8 cellular contexts compared by ENCODE assay signal in genomic region chr11:74749127-74749964, GRCh38. TPM values are rescaled to one million over a fixed set of nuclear protein-coding genes. Genes with fewer than 3 reads are reported as not detected.
DNase-seq lines count a peak whose midpoint lies in the region; FAIRE-seq and TF ChIP-seq lines count a peak whose summit lies in the region.

No MANE protein-coding gene starts in this region.

- in situ Hi-C loops in GM23248 (cut with MboI), result no loop called here

- TF ChIP-seq CTCF in GM12865 (IDR thresholded peaks at IDR 0.05; ENCODE audit: insufficient read depth, low read depth, low read length, missing control alignments), result no peak
- no peak for TF ChIP-seq CTCF in bronchial epithelial cell (IDR thresholded peaks at IDR 0.05; ENCODE audit: insufficient read depth, low read length, severe bottlenecking)
- TF ChIP-seq CTCF in kidney (IDR thresholded peaks at IDR 0.05; ENCODE audit: borderline replicate concordance, extremely low read depth, insufficient read depth), result no peak

- H3K9me2 ChIP-seq in GM23248 (ENCODE audit: insufficient read depth), result no peaks in the 10 kb centered on the region
- no peaks in the 10 kb centered on the region for H3K9me2 ChIP-seq in Karpas-422 (replicated peaks; ENCODE audit: insufficient read depth, low read length)

- no peaks in the 10 kb centered on the region for H3K27me3 ChIP-seq in GM23248 (replicated peaks; ENCODE audit: insufficient read depth)
- no peaks in the 10 kb centered on the region for H3K27me3 ChIP-seq in Karpas-422 (ENCODE audit: low read length)
- no peaks in the 10 kb centered on the region for H3K27me3 ChIP-seq in bronchial epithelial cell (ENCODE audit: control insufficient read depth, insufficient read depth, low read length)

- peak overlapping the region; percentile 59 for H3K27ac ChIP-seq in GM23248
- H3K27ac ChIP-seq in Karpas-422 (ENCODE audit: low read length), result peak overlapping the region; percentile 74
- H3K27ac ChIP-seq in kidney (ENCODE audit: low read depth in 2 of 2, low read length in 2 of 2), result peak overlapping the region; percentile 89 to 91

- H3K36me3 ChIP-seq in GM23248 (ENCODE audit: low read depth) (no peaks in the 10 kb centered on the region), Karpas-422 (ENCODE audit: insufficient read depth, low read length) (peaks cover 14% of the 10 kb centered on the region), bronchial epithelial cell (ENCODE audit: control insufficient read depth, insufficient read depth, low read length) (no peaks in the 10 kb centered on the region), kidney (ENCODE audit: control insufficient read depth in 1 of 2, insufficient read depth in 2 of 2, low read length in 2 of 2) (no peaks in the 10 kb centered on the region)

- H4K20me1 ChIP-seq in GM23248 (ENCODE audit: insufficient read depth), result no peaks in the 10 kb centered on the region
- H4K20me1 ChIP-seq in Karpas-422 (ENCODE audit: insufficient read depth, low read depth, low read length), result peaks cover 2% of the 10 kb centered on the region; the same call in 1 of the 2 replicates

- WGBS in GM23248 (ENCODE audit: low coverage in 1 of 2, low lambda C conversion rate in 2 of 2, missing lambda C conversion rate in 2 of 2), 2 experiments, result 1 to 2% methylated on average over 38 to 58 of the region's 63 CpGs

- H3K4me2 ChIP-seq in GM23248 (ENCODE audit: unreplicated experiment) (peak overlapping the region; percentile 96), Karpas-422 (ENCODE audit: low read depth, low read length, poor library complexity, severe bottlenecking) (peak overlapping the region; percentile 89)

- intact Hi-C loops in kidney (cut with DNase I), result no loop called here

- H3K9ac ChIP-seq in GM23248, result peak overlapping the region; percentile 84
- H3K9ac ChIP-seq in Karpas-422 (ENCODE audit: low read length), result peak overlapping the region; percentile 88
- H3K9ac ChIP-seq in kidney (ENCODE audit: low read length in 2 of 2), result peak overlapping the region; percentile 29 to 60

- H3K9me3 ChIP-seq in GM23248 (ENCODE audit: low read depth), result no peaks in the 10 kb centered on the region
- H3K9me3 ChIP-seq in Karpas-422 (ENCODE audit: low read length), result no peaks in the 10 kb centered on the region
- H3K9me3 ChIP-seq in kidney (ENCODE audit: control insufficient read depth in 1 of 2, low read length in 2 of 2), result no peaks in the 10 kb centered on the region

- peak overlapping the region; percentile 92 for H2AFZ ChIP-seq in GM23248
- H2AFZ ChIP-seq in Karpas-422 (ENCODE audit: low read length), result no peak overlapping the region; the same call in 1 of the 2 replicates

- H3F3A ChIP-seq in GM23248 (ENCODE audit: insufficient read depth), result peaks cover 16% of the 10 kb centered on the region

- FAIRE-seq in bronchial epithelial cell (lab: Jason Lieb, UNC), result no peak
- no peak for FAIRE-seq in kidney (lab: Jason Lieb, UNC)

- peak overlapping the region; percentile 82 for H3K4me3 ChIP-seq in GM12865 (ENCODE audit: low read depth, low read length)
- H3K4me3 ChIP-seq in GM23248, result peak overlapping the region; percentile 96
- H3K4me3 ChIP-seq in Karpas-422 (ENCODE audit: low read length), result peak overlapping the region; percentile 80
- H3K4me3 ChIP-seq in bronchial epithelial cell (ENCODE audit: low read depth, low read length), result peak overlapping the region; percentile 63
- peak overlapping the region; percentile 64 to 78 for H3K4me3 ChIP-seq in kidney (ENCODE audit: low read length in 2 of 2)

- peaks cover 52% of the 10 kb centered on the region for H3K79me2 ChIP-seq in GM23248 (ENCODE audit: insufficient read depth)
- H3K79me2 ChIP-seq in Karpas-422 (ENCODE audit: low read length), result peaks cover 52% of the 10 kb centered on the region

- peaks cover 16% of the 10 kb centered on the region for H3K4me1 ChIP-seq in GM23248 (ENCODE audit: insufficient read depth)
- H3K4me1 ChIP-seq in Karpas-422 (ENCODE audit: low read length), result peaks cover 25% of the 10 kb centered on the region
- H3K4me1 ChIP-seq in kidney (ENCODE audit: control insufficient read depth in 1 of 2, insufficient read depth in 1 of 2, low read depth in 1 of 2, low read length in 2 of 2), result peaks cover 7 to 8% of the 10 kb centered on the region in 2 donors

- DNase-seq in GM12865 (ENCODE audit: low read depth) (peak; percentile 77), GM23248 (peak; percentile 72), Karpas-422 (peak; percentile 93), UCSD-AML1 (lab: John Stamatoyannopoulos, UW; ENCODE audit: unreplicated experiment) (peak; percentile 72), bronchial epithelial cell (ENCODE audit: low read depth) (peak; percentile 60), kidney (peak; percentile 79), NCI-H187 (lab: John Stamatoyannopoulos, UW) (no peak)
- peak; percentile 27 to 39 for DNase-seq in stimulated activated CD4-positive, alpha-beta T cell treated with anti-CD3 and anti-CD28 coated beads, Interleukin-1b, Interleukin-23, amount 100 ng/mL, for 4 hours (ENCODE audit: low read depth in 2 of 2)

RNA-seq across cellular contexts. Expression of gene RNF169, which starts 0.7 kb away (rescaled TPM):
- total RNA-seq in GM23248 (2014; rRNA removed; shearing (Covaris generic)), result 11.1 and 15.8 TPM in 2 replicates
- polyA plus RNA-seq in GM23248 (2016; fragmentation: Nextera tagmentation; extraction: Ambion mirVana), result 0.79 and 1.2 TPM in 2 replicates
- total RNA-seq in Karpas-422 (2014; rRNA removed; shearing (Covaris generic); ENCODE audit: low replicate concordance), result 18.8 and 47.0 TPM in 2 replicates
- total RNA-seq in bronchial epithelial cell, result 12.6 and 16.4 TPM in 2 replicates
- 19.6 TPM for total RNA-seq in kidney
- 3.1 TPM for polyA plus RNA-seq in kidney (ENCODE audit: insufficient read depth, low read depth, low replicate concordance)

RNA-seq across cellular contexts. Expression of gene CHRDL2, which starts 18.1 kb away (rescaled TPM):
- not detected in 2 replicates for total RNA-seq in GM23248 (2014; rRNA removed; shearing (Covaris generic))
- polyA plus RNA-seq in GM23248 (2016; fragmentation: Nextera tagmentation; extraction: Ambion mirVana), result not detected in 2 replicates
- total RNA-seq in Karpas-422 (2014; rRNA removed; shearing (Covaris generic); ENCODE audit: low replicate concordance), result not detected in 2 replicates
- total RNA-seq in bronchial epithelial cell, result not detected in 2 replicates
- total RNA-seq in kidney, result 2.0 TPM
- polyA plus RNA-seq in kidney (ENCODE audit: insufficient read depth, low read depth, low replicate concordance), result 3.9 TPM

Comparison
In these comparisons a context has a peak if more than half of its experiments do, and no peak if none do; other contexts are left out.
1. DNase-seq: peak in GM12865 (single experiment), GM23248 (single experiment), Karpas-422 (single experiment), UCSD-AML1 (single experiment), bronchial epithelial cell (single experiment), kidney (single experiment) and stimulated activated CD4-positive, alpha-beta T cell treated with anti-CD3 and anti-CD28 coated beads, Interleukin-1b, Interleukin-23, amount 100 ng/mL, for 4 hours (2 of 2); none in NCI-H187 (0 of 2).
2. Peak in every context shown above with its lines, with median percentiles within 50 percentile points of each other: H3K4me3 ChIP-seq, H3K27ac ChIP-seq and H3K9ac ChIP-seq.